1 cellular context compared by ENCODE assay signal in the genomic region with DNA sequence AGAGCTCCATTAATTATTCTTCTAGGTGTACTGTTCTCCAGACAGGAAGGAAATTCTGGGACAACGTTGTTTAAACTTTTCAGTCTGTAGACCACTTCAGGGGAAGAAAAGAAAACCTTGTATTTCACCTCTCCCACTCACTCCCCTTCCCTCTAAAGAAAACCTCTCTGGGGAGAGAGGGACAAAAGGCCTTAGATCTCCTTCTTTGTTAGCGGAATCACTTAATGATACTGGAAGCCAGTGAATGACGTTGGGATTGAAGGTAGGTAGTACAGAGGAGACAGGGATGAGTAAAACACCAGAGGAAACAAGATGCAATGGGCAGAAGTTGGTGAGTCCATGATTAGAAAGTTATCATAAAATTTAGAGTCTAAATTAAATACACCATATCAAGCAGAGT.
TF ChIP-seq lines count a peak whose summit lies in the region.

No MANE protein-coding gene starts in this region.

TF ChIP-seq in GM23338, 12 proteins besides CTCF, POLR2A, EP300 and RAD21 (continued from another document):
- TF ChIP-seq, protein P1, sequence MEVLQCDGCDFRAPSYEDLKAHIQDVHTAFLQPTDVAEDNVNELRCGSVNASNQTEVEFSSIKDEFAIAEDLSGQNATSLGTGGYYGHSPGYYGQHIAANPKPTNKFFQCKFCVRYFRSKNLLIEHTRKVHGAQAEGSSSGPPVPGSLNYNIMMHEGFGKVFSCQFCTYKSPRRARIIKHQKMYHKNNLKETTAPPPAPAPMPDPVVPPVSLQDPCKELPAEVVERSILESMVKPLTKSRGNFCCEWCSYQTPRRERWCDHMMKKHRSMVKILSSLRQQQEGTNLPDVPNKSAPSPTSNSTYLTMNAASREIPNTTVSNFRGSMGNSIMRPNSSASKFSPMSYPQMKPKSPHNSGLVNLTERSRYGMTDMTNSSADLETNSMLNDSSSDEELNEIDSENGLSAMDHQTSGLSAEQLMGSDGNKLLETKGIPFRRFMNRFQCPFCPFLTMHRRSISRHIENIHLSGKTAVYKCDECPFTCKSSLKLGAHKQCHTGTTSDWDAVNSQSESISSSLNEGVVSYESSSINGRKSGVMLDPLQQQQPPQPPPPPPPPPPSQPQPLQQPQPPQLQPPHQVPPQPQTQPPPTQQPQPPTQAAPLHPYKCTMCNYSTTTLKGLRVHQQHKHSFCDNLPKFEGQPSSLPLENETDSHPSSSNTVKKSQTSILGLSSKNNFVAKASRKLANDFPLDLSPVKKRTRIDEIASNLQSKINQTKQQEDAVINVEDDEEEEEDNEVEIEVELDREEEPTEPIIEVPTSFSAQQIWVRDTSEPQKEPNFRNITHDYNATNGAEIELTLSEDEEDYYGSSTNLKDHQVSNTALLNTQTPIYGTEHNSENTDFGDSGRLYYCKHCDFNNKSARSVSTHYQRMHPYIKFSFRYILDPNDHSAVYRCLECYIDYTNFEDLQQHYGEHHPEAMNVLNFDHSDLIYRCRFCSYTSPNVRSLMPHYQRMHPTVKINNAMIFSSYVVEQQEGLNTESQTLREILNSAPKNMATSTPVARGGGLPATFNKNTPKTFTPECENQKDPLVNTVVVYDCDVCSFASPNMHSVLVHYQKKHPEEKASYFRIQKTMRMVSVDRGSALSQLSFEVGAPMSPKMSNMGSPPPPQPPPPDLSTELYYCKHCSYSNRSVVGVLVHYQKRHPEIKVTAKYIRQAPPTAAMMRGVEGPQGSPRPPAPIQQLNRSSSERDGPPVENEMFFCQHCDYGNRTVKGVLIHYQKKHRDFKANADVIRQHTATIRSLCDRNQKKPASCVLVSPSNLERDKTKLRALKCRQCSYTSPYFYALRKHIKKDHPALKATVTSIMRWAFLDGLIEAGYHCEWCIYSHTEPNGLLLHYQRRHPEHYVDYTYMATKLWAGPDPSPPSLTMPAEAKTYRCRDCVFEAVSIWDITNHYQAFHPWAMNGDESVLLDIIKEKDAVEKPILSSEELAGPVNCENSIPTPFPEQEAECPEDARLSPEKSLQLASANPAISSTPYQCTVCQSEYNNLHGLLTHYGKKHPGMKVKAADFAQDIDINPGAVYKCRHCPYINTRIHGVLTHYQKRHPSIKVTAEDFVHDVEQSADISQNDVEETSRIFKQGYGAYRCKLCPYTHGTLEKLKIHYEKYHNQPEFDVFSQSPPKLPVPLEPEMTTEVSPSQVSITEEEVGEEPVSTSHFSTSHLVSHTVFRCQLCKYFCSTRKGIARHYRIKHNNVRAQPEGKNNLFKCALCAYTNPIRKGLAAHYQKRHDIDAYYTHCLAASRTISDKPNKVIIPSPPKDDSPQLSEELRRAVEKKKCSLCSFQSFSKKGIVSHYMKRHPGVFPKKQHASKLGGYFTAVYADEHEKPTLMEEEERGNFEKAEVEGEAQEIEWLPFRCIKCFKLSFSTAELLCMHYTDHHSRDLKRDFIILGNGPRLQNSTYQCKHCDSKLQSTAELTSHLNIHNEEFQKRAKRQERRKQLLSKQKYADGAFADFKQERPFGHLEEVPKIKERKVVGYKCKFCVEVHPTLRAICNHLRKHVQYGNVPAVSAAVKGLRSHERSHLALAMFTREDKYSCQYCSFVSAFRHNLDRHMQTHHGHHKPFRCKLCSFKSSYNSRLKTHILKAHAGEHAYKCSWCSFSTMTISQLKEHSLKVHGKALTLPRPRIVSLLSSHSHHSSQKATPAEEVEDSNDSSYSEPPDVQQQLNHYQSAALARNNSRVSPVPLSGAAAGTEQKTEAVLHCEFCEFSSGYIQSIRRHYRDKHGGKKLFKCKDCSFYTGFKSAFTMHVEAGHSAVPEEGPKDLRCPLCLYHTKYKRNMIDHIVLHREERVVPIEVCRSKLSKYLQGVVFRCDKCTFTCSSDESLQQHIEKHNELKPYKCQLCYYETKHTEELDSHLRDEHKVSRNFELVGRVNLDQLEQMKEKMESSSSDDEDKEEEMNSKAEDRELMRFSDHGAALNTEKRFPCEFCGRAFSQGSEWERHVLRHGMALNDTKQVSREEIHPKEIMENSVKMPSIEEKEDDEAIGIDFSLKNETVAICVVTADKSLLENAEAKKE (CRISPR knock-in tag; IDR thresholded peaks at IDR 0.05), result no peak
- TF ChIP-seq ZNF331 (CRISPR knock-in tag; IDR thresholded peaks at IDR 0.05; ENCODE audit: low read depth), result no peak
- TF ChIP-seq STAT1 (IDR thresholded peaks at IDR 0.05; ENCODE audit: unreplicated experiment), result no peak
- TF ChIP-seq CREB1 (CRISPR knock-in tag; IDR thresholded peaks at IDR 0.05; ENCODE audit: low read depth), result no peak
- TF ChIP-seq JUNB (IDR thresholded peaks at IDR 0.05; ENCODE audit: unreplicated experiment), result no peak
- no peak for TF ChIP-seq NANOG (IDR thresholded peaks at IDR 0.05; ENCODE audit: borderline replicate concordance)
- TF ChIP-seq EZH2 (IDR thresholded peaks at IDR 0.05; ENCODE audit: low read depth, unreplicated experiment), result no peak
